Comparison of ENCODE assay signal across 18 cellular contexts in the genomic region with DNA sequence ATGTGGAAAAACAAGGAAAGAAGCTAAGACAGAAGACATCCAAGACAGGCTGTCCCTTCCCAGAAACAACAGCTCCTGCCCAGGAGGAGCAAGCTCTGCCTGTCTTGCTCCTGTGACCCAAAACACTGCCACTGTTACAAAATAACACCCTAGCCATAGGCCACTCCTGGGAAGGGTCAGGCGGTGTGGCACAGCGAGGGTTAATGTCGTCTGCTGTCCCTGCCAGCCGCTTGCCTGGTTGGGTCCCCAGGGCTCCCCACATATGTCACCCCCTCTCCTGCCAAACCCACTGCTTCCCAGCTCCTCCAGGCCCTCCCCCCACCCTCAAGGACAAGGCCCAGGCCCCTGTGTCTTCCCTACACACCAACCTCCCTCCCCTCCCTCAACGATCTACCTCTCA. TPM values are rescaled to one million over a fixed set of nuclear protein-coding genes. Genes with fewer than 3 reads are reported as not detected.
A peak's percentile ranks its signal among the peaks of the same experiment; 100 is the strongest.
DNase-seq lines count a peak whose midpoint lies in the region; ATAC-seq, FAIRE-seq and TF ChIP-seq lines count a peak whose summit lies in the region.
"Had no signal": no experiment of that assay in that cellular context is flagged by ENCODE, and none has a peak within 500 bp of the region (broad histone marks: within the 10 kb centered on the region; RNA-seq: fewer than 3 reads in every experiment).

No MANE protein-coding gene starts in this region.

- no peak overlapping the region for H2BK5ac ChIP-seq in H9 (ENCODE audit: insufficient read length, low read length)

- H3K27me3 Mint-ChIP-seq in H9 (ENCODE audit: low read depth) (peaks cover 2% of the 10 kb centered on the region; the same call in 1 of the 2 replicates), astrocyte (ENCODE audit: low read depth, unreplicated experiment) (peaks cover 10% of the 10 kb centered on the region)
- H3K27me3 Mint-ChIP-seq: naive B cell had no signal

- no peak overlapping the region for H3K14ac ChIP-seq in H9 (ENCODE audit: insufficient read depth, low read length)

- H3K4me3 Mint-ChIP-seq in H9 (no peak overlapping the region), astrocyte (ENCODE audit: unreplicated experiment) (no peak overlapping the region)
- H3K4me3 Mint-ChIP-seq: naive B cell had no signal

- no peaks in the 10 kb centered on the region for H3F3A ChIP-seq in neural cell (ENCODE audit: insufficient read depth, low read length, poor library complexity, severe bottlenecking)

- ATAC-seq in esophagus mucosa (no peak), HG02973 (IDR thresholded peaks at IDR 0.05; ENCODE audit: unreplicated experiment) (no peak), GM18867 (IDR thresholded peaks at IDR 0.05; ENCODE audit: unreplicated experiment) (no peak)
- ATAC-seq: left ventricle myocardium superior, SK-N-SH treated with all-trans-retinoic acid at 6 μM for 48 hours had no signal

- H3K27ac Mint-ChIP-seq in H9 (peak overlapping the region; percentile 87 to 99 (median 95); a peak in 6 of 7 replicates), astrocyte (ENCODE audit: unreplicated experiment) (peak overlapping the region; percentile 99)

- H4K20me1 ChIP-seq in H9 (ENCODE audit: control insufficient read depth, insufficient read depth, insufficient read length) = no peaks in the 10 kb centered on the region
- peaks cover 11% of the 10 kb centered on the region for H4K20me1 ChIP-seq in astrocyte (ENCODE audit: insufficient read depth, low read length)
- no peaks in the 10 kb centered on the region for H4K20me1 ChIP-seq in neural cell (ENCODE audit: insufficient read depth)

- H3K4me3 ChIP-seq in astrocyte (ENCODE audit: insufficient read depth, low read depth, low read length) (no peak overlapping the region), neural cell (ENCODE audit: low read length) (no peak overlapping the region)
- H3K4me3 ChIP-seq: tibial artery had no signal

- no peak for FAIRE-seq in astrocyte (lab: Jason Lieb, UNC)

- H3K36me3 Mint-ChIP-seq in H9 (ENCODE audit: insufficient read depth in 1 of 3, low read depth in 3 of 3) = peaks cover 5 to 29% (median 22%) of the 10 kb centered on the region in 3 experiments; a peak in 6 of 7 replicates
- H3K36me3 Mint-ChIP-seq in astrocyte (ENCODE audit: low read depth, unreplicated experiment) = peaks cover 19% of the 10 kb centered on the region

- no peak overlapping the region for H2BK12ac ChIP-seq in H9 (ENCODE audit: insufficient read length, low read depth, low read length)

- H3K9me3 ChIP-seq in H9 (ENCODE audit: control insufficient read depth, low read depth, low read length) = no peaks in the 10 kb centered on the region
- H3K9me3 ChIP-seq in astrocyte (ENCODE audit: insufficient read depth, low read depth, low read length) = no peaks in the 10 kb centered on the region
- H3K9me3 ChIP-seq in neural cell (ENCODE audit: low read length) = no peaks in the 10 kb centered on the region
- H3K9me3 ChIP-seq: tibial artery had no signal

- no peak overlapping the region for H3K27ac ChIP-seq in H9 (ENCODE audit: insufficient read length, low read depth, low read length)
- no peak overlapping the region for H3K27ac ChIP-seq in astrocyte (ENCODE audit: low read depth, low read length)
- no peak overlapping the region for H3K27ac ChIP-seq in neural cell (ENCODE audit: low read length)
- H3K27ac ChIP-seq: tibial artery had no signal

- H2AFZ ChIP-seq in H9 (ENCODE audit: low read length) (no peak overlapping the region), astrocyte (ENCODE audit: low read depth, low read length) (no peak overlapping the region), neural cell (ENCODE audit: low read depth, low read length) (peak overlapping the region; percentile 4)

- WGBS in H9 (ENCODE audit: extremely low coverage, insufficient read length, low lambda C conversion rate) = no CpG with 5 or more reads among the region's 5 CpGs

- no peak overlapping the region for H2BK20ac ChIP-seq in H9 (ENCODE audit: low read depth, low read length, poor library complexity, severe bottlenecking)

- no peak overlapping the region for H4K8ac ChIP-seq in H9 (replicated peaks; ENCODE audit: insufficient read length, low read depth, low read length)

- TF ChIP-seq EP300 in neural cell (conservative IDR thresholded peaks at IDR 0.05; ENCODE audit: poor library complexity, severe bottlenecking) = no peak

- no peak overlapping the region for H3K18ac ChIP-seq in H9 (ENCODE audit: insufficient read length, low read depth, low read length)

- H3K9me3 Mint-ChIP-seq in H9 = no peaks in the 10 kb centered on the region
- no peaks in the 10 kb centered on the region for H3K9me3 Mint-ChIP-seq in astrocyte (ENCODE audit: unreplicated experiment)
- H3K9me3 Mint-ChIP-seq: naive B cell had no signal

- no peaks in the 10 kb centered on the region for H3K27me3 ChIP-seq in H9 (ENCODE audit: insufficient read depth, low read length)
- no peaks in the 10 kb centered on the region for H3K27me3 ChIP-seq in astrocyte (ENCODE audit: insufficient read depth, low read length)
- H3K27me3 ChIP-seq in neural cell (ENCODE audit: insufficient read depth, low read depth, low read length) = no peaks in the 10 kb centered on the region

- H4K91ac ChIP-seq in H9 (ENCODE audit: insufficient read length, low read depth, low read length) = no peak overlapping the region

- H3K79me2 ChIP-seq in H9 (ENCODE audit: insufficient read depth, low read length) (no peaks in the 10 kb centered on the region), astrocyte (ENCODE audit: insufficient read depth, low read length) (no peaks in the 10 kb centered on the region), neural cell (replicated peaks; ENCODE audit: insufficient read depth, low read length) (no peaks in the 10 kb centered on the region)

- H3K9me2 ChIP-seq in neural cell (ENCODE audit: insufficient read depth, low read length) = no peaks in the 10 kb centered on the region

- no peak overlapping the region for H3T11ph ChIP-seq in H9 (ENCODE audit: low read length)

- H3K36me3 ChIP-seq in astrocyte (ENCODE audit: insufficient read depth, low read length) = peaks cover 3% of the 10 kb centered on the region
- H3K36me3 ChIP-seq in neural cell (ENCODE audit: insufficient read depth, low read length) = no peaks in the 10 kb centered on the region

- H3K4me1 ChIP-seq in H9 (ENCODE audit: insufficient read depth, low read length) = no peaks in the 10 kb centered on the region; the same call in 1 of the 2 replicates
- no peaks in the 10 kb centered on the region for H3K4me1 ChIP-seq in astrocyte (ENCODE audit: insufficient read depth, low read length)
- H3K4me1 ChIP-seq: tibial artery had no signal

- H3K56ac ChIP-seq in H9 (ENCODE audit: insufficient read length, low read depth, low read length) = no peak overlapping the region

- no peak overlapping the region for H4K5ac ChIP-seq in H9 (ENCODE audit: insufficient read length, low read depth, low read length)

- no peak overlapping the region for H2AK5ac ChIP-seq in H9 (ENCODE audit: insufficient read length, low read length)

- no peak overlapping the region for H2BK15ac ChIP-seq in H9 (ENCODE audit: low read depth, low read length)

- H3K4me1 Mint-ChIP-seq in H9 = peaks cover 39 to 57% of the 10 kb centered on the region in 2 experiments
- peaks cover 14% of the 10 kb centered on the region for H3K4me1 Mint-ChIP-seq in astrocyte (ENCODE audit: low read depth, unreplicated experiment)

- H2BK120ac ChIP-seq in H9 (ENCODE audit: low read depth, low read length, poor library complexity, severe bottlenecking) = no peak overlapping the region

- H3K9ac ChIP-seq in H9 (ENCODE audit: extremely low read depth, insufficient read length, low read length) (no peak overlapping the region), astrocyte (ENCODE audit: low read length) (no peak overlapping the region), neural cell (ENCODE audit: low read length) (no peak overlapping the region)

- H3K23ac ChIP-seq in H9 (ENCODE audit: insufficient read length, low read depth, low read length) = no peak overlapping the region

- H3K79me1 ChIP-seq in H9 (ENCODE audit: insufficient read depth, low read depth, low read length, poor library complexity, severe bottlenecking) = no peaks in the 10 kb centered on the region

- DNase-seq in NCI-H524 (lab: John Stamatoyannopoulos, UW) = peak; percentile 81 to 86
- DNase-seq in NCI-H524 treated with DMSO at 0.1 percent for 48 hours (lab: John Stamatoyannopoulos, UW) = no peak
- DNase-seq in H9 = no peak
- no peak for DNase-seq in astrocyte (ENCODE audit: low read depth)
- DNase-seq: 8988T, amygdala, GDM1, left ventricle myocardium superior, MM.1S, naive B cell, tibial artery had no signal

- H3K4me2 ChIP-seq in H9 (ENCODE audit: insufficient read depth, insufficient read length, low read length) (no peak overlapping the region), astrocyte (ENCODE audit: low read length) (no peak overlapping the region), neural cell (ENCODE audit: low read length) (no peak overlapping the region)

- no peaks in the 10 kb centered on the region for H3K23me2 ChIP-seq in H9 (ENCODE audit: insufficient read length, low read depth, low read length, poor library complexity, severe bottlenecking)

- H3K4ac ChIP-seq in H9 (ENCODE audit: low read depth, low read length) = no peak overlapping the region

- TF ChIP-seq CTCF in H9 (conservative IDR thresholded peaks at IDR 0.05) (no peak), astrocyte (IDR thresholded peaks at IDR 0.05; ENCODE audit: insufficient read depth, low read depth, low read length) (no peak), neural cell (IDR thresholded peaks at IDR 0.05; ENCODE audit: poor library complexity, severe bottlenecking) (no peak)

- no peak for TF ChIP-seq RAD21 in neural cell (conservative IDR thresholded peaks at IDR 0.05)

TF ChIP-seq in neural cell, 6 proteins besides CTCF, POLR2A, EP300 and RAD21:
- no peak for TF ChIP-seq EZH2 (IDR thresholded peaks at IDR 0.05; ENCODE audit: borderline replicate concordance, insufficient read depth, low read length, poor library complexity, severe bottlenecking)
- no peak for TF ChIP-seq MXI1 (conservative IDR thresholded peaks at IDR 0.05; ENCODE audit: poor library complexity, severe bottlenecking)

RNA-seq across cellular contexts. Expression of a gene that starts 3.9 kb away (rescaled TPM):
- total RNA-seq in H9 (2021) = 1.3 and 1.5 TPM in 2 replicates
- total RNA-seq in astrocyte = 0.55 and 0.70 TPM in 2 replicates
- 0.11 and 0.90 TPM in 2 replicates for polyA plus RNA-seq in neural cell
- polyA minus RNA-seq in neural cell = 0.24 and 0.58 TPM in 2 replicates
- 0.08 TPM for total RNA-seq in esophagus mucosa
- total RNA-seq: dermis microvascular lymphatic vessel endothelial cell, fibroblast of lung, left ventricle myocardium superior had no signal

RNA-seq across cellular contexts. Expression of a gene that starts 19.8 kb away (rescaled TPM):
- 67.8 and 69.3 TPM in 2 replicates for total RNA-seq in H9 (2021)
- 171 and 187 TPM in 2 replicates for total RNA-seq in astrocyte
- 21.0 and 26.8 TPM in 2 replicates for polyA plus RNA-seq in neural cell
- 47.0 and 47.6 TPM in 2 replicates for polyA minus RNA-seq in neural cell
- total RNA-seq in esophagus mucosa = 60.1 TPM

RNA-seq across cellular contexts. Expression of a gene that starts 20.0 kb away (rescaled TPM):
- total RNA-seq in H9 (2021) (118 TPM in 2 replicates), astrocyte (281 and 305 TPM in 2 replicates), esophagus mucosa (93.9 TPM)
- polyA plus RNA-seq in neural cell = 75.0 and 75.6 TPM in 2 replicates
- 146 and 150 TPM in 2 replicates for polyA minus RNA-seq in neural cell

RNA-seq across cellular contexts. Expression of a gene that starts 37.4 kb away (rescaled TPM):
- total RNA-seq in H9 (2021) (57.7 and 58.5 TPM in 2 replicates), astrocyte (25.5 and 26.1 TPM in 2 replicates), esophagus mucosa (12.3 TPM)
- polyA plus RNA-seq in neural cell = 22.6 and 34.0 TPM in 2 replicates
- 56.7 and 57.8 TPM in 2 replicates for polyA minus RNA-seq in neural cell
- total RNA-seq: dermis microvascular lymphatic vessel endothelial cell, fibroblast of lung had no signal

Comparison
In these comparisons a context has a peak if more than half of its experiments do, and no peak if none do; other contexts are left out.
1. DNase-seq: peak in NCI-H524 (2 of 2); none in NCI-H524 treated with DMSO at 0.1 percent for 48 hours (single experiment), H9 (single experiment) and astrocyte (single experiment).